In genomic region chr1:74596770-74597169, GRCh38 we compare ENCODE assay signal across 28 cellular contexts.
"Had no signal": no experiment of that assay in that cellular context is flagged by ENCODE, and none has a peak within 500 bp of the region (broad histone marks: within the 10 kb centered on the region; RNA-seq: fewer than 3 reads in every experiment).

No MANE protein-coding gene starts in this region.

- H3K9me3 Mint-ChIP-seq: central memory CD8-positive, alpha-beta T cell; dendritic cell treated with granulocyte-macrophage colony-stimulating factor and Interleukin-4, amounts not matched to agents 40 ng/mL and 50 ng/mL, for 4 days; nephron had no signal

- H3K4me3 ChIP-seq: esophagus muscularis mucosa, heart left ventricle, psoas muscle, right atrium auricular region, smooth muscle cell, tibial nerve had no signal

- H3K4me3 Mint-ChIP-seq: activated naive CD8-positive, alpha-beta T cell; central memory CD8-positive, alpha-beta T cell; dendritic cell treated with granulocyte-macrophage colony-stimulating factor and Interleukin-4, amounts not matched to agents 40 ng/mL and 50 ng/mL, for 4 days; immature natural killer cell; nephron had no signal

- H3K79me2 ChIP-seq: parathyroid adenoma had no signal

- H3K9ac ChIP-seq: parathyroid adenoma had no signal

- H3K27ac ChIP-seq: esophagus muscularis mucosa, foreskin keratinocyte, heart left ventricle, parathyroid adenoma, psoas muscle, right atrium auricular region, tibial nerve had no signal

- H2AFZ ChIP-seq: parathyroid adenoma had no signal

- H3K36me3 ChIP-seq: esophagus muscularis mucosa, heart left ventricle, right atrium auricular region, tibial nerve had no signal

- H3K9me3 ChIP-seq: esophagus muscularis mucosa, heart left ventricle, psoas muscle, right atrium auricular region, tibial nerve had no signal

- H3K27ac Mint-ChIP-seq: activated naive CD8-positive, alpha-beta T cell; dendritic cell treated with granulocyte-macrophage colony-stimulating factor and Interleukin-4, amounts not matched to agents 40 ng/mL and 50 ng/mL, for 4 days; immature natural killer cell; nephron had no signal

- H3K27me3 Mint-ChIP-seq: dendritic cell treated with granulocyte-macrophage colony-stimulating factor and Interleukin-4, amounts not matched to agents 40 ng/mL and 50 ng/mL, for 4 days had no signal

- DNase-seq: activated CD4-positive, alpha-beta T cell treated with anti-CD3 and anti-CD28 coated beads for 4 hours; activated CD4-positive, alpha-beta T cell treated with anti-CD3 and anti-CD28 coated beads, Interleukin-2, amount 50 U/mL, for 48 hours; activated CD4-positive, CD25-positive, alpha-beta regulatory T cell; activated CD8-positive, alpha-beta memory T cell treated with anti-CD3 and anti-CD28 coated beads for 24 hours; activated effector memory CD4-positive, alpha-beta T cell treated with Interleukin-2 at 50 U/mL for 16 hours; activated naive CD4-positive, alpha-beta T cell treated with Interleukin-2 at 50 U/mL for 16 hours; anterior cingulate cortex; effector CD4-positive, alpha-beta T cell; foreskin keratinocyte; heart left ventricle; hypothalamus; immature natural killer cell; kidney; left colon; mammary epithelial cell; nucleus accumbens; psoas muscle; stimulated activated CD4-positive, alpha-beta T cell treated with anti-CD3 and anti-CD28 coated beads, Interleukin-2, amount 100 ng/mL, for 24 hours; stimulated activated naive CD4-positive, alpha-beta T cell had no signal

- ATAC-seq: foreskin keratinocyte, heart left ventricle, left colon, psoas muscle had no signal

- H3K4me2 ChIP-seq: smooth muscle cell had no signal

- H3K4me1 ChIP-seq: esophagus muscularis mucosa, foreskin keratinocyte, heart left ventricle, parathyroid adenoma, psoas muscle, right atrium auricular region, tibial nerve had no signal

- H3K27me3 ChIP-seq: esophagus muscularis mucosa, foreskin keratinocyte, right atrium auricular region, tibial nerve had no signal

- H3K36me3 Mint-ChIP-seq: activated naive CD8-positive, alpha-beta T cell; immature natural killer cell had no signal

- H3K4me1 Mint-ChIP-seq: central memory CD8-positive, alpha-beta T cell had no signal
